In genomic region chr16:88442435-88442810, GRCh38 we compare ENCODE assay signal across 9 cellular contexts. TPM values are rescaled to one million over a fixed set of nuclear protein-coding genes. Genes with fewer than 3 reads are reported as not detected.
DNase-seq lines count a peak whose midpoint lies in the region; ATAC-seq, FAIRE-seq and TF ChIP-seq lines count a peak whose summit lies in the region.
"Had no signal": no experiment of that assay in that cellular context is flagged by ENCODE, and none has a peak within 500 bp of the region (broad histone marks: within the 10 kb centered on the region; RNA-seq: fewer than 3 reads in every experiment).

No MANE protein-coding gene starts in this region.

- CTCF ChIA-PET in K562 (lab: Yijun Ruan, JAX; ENCODE audit: low intra/inter-chr PET ratio), result interaction anchor here (0.6 to 4.9 kb wide), 5 partner anchors 10 to 124 kb away, joined by 3 to 108 read pairs (median 4); no protein-coding TSS in a partner anchor

- H3K36me3 ChIP-seq in K562 (ENCODE audit: control insufficient read depth, insufficient read depth, low read length), result no peaks in the 10 kb centered on the region

- POLR2A ChIA-PET in K562 (lab: Yijun Ruan, JAX), result no interaction called here

- peak overlapping the region in 1 of 2 experiments; percentile 18; a peak in 2 of 4 replicates for H3K9ac ChIP-seq in K562 (ENCODE audit: insufficient read depth in 1 of 2, low read depth in 2 of 2, low read length in 2 of 2)

- peak; percentile 2 for ATAC-seq in stimulated activated naive CD8-positive, alpha-beta T cell treated with anti-CD3 and anti-CD28 coated beads, Interleukin-15, amount 100 ng/mL, for 72 hours
- ATAC-seq in stimulated activated naive CD8-positive, alpha-beta T cell treated with anti-CD3 and anti-CD28 coated beads, Interleukin-15, Interleukin-2, amounts not matched to agents 100 U/mL and 50 U/mL, for 24 hours, result no peak
- ATAC-seq in K562, result peak; percentile 12; the same call in 2 of the 3 replicates

- peaks cover 12% of the 10 kb centered on the region for H3K4me1 Mint-ChIP-seq in stimulated activated naive CD8-positive, alpha-beta T cell treated with anti-CD3 and anti-CD28 coated beads, Interleukin-15, amount 100 ng/mL, for 72 hours

- H3K4me2 ChIP-seq in K562 (ENCODE audit: insufficient read depth, low read length), result no peak overlapping the region

- no peak for TF ChIP-seq POLR2A in K562 (conservative IDR thresholded peaks at IDR 0.05)

- H3K9me3 ChIP-seq in K562 (replicated peaks; ENCODE audit: control insufficient read depth, insufficient read depth, low read depth, low read length), result no peaks in the 10 kb centered on the region

- H3K4me3 ChIP-seq in K562 (no peak overlapping the region), dorsolateral prefrontal cortex (no peak overlapping the region)

- no peak for TF ChIP-seq EP300 in K562 (IDR thresholded peaks at IDR 0.05; ENCODE audit: low read length)

- peaks cover 0 to 89% of the 10 kb centered on the region in 2 experiments; a peak in 3 of 5 replicates for H3K4me1 ChIP-seq in K562 (replicated peaks in 1 of 2; ENCODE audit: control insufficient read depth in 2 of 2, insufficient read depth in 2 of 2, low read length in 2 of 2)

- no peaks in the 10 kb centered on the region for H3K27me3 Mint-ChIP-seq in stimulated activated naive CD8-positive, alpha-beta T cell treated with anti-CD3 and anti-CD28 coated beads, Interleukin-15, amount 100 ng/mL, for 72 hours

- TF ChIP-seq RAD21 in K562 (CRISPR knock-in tag; conservative IDR thresholded peaks at IDR 0.05 in 1 of 2, IDR thresholded peaks at IDR 0.05 in 1 of 2), result no peak

- FAIRE-seq in K562 (lab: Jason Lieb, UNC), result no peak

- H3K4me3 Mint-ChIP-seq in stimulated activated naive CD8-positive, alpha-beta T cell treated with anti-CD3 and anti-CD28 coated beads, Interleukin-15, amount 100 ng/mL, for 72 hours, result no peak overlapping the region
- H3K4me3 Mint-ChIP-seq: CD8-positive, alpha-beta memory T cell had no signal

- H3K9me3 Mint-ChIP-seq in stimulated activated naive CD8-positive, alpha-beta T cell treated with anti-CD3 and anti-CD28 coated beads, Interleukin-15, amount 100 ng/mL, for 72 hours, result no peaks in the 10 kb centered on the region
- H3K9me3 Mint-ChIP-seq: CD8-positive, alpha-beta memory T cell had no signal

- H3K27ac Mint-ChIP-seq in stimulated activated naive CD8-positive, alpha-beta T cell treated with anti-CD3 and anti-CD28 coated beads, Interleukin-15, amount 100 ng/mL, for 72 hours, result no peak overlapping the region
- H3K27ac Mint-ChIP-seq: CD8-positive, alpha-beta memory T cell had no signal

- intact Hi-C loops in K562 (cut with micrococcal nuclease), result no loop called here
- intact Hi-C loops in dorsolateral prefrontal cortex (cut with DNase I), result loop anchor here (2.0 to 10.0 kb wide), 4 partner anchors 84 to 372 kb away; partner anchors contain the start of gene APRT (in 1 of the 2)

- WGBS in K562 (ENCODE audit: insufficient coverage, low coverage, missing lambda C conversion rate), result 42% methylated on average over 9 of the region's 9 CpGs

- DNase-seq in stimulated activated naive CD8-positive, alpha-beta T cell treated with anti-CD3 and anti-CD28 coated beads, Interleukin-15, amount 100 ng/mL, for 72 hours, result no peak
- DNase-seq in stimulated activated naive CD8-positive, alpha-beta T cell treated with anti-CD3 and anti-CD28 coated beads, Interleukin-15, Interleukin-2, amounts not matched to agents 100 U/mL and 50 U/mL, for 24 hours, result no peak
- DNase-seq in NCI-H146 treated with DMSO at 0.1 percent for 48 hours (lab: John Stamatoyannopoulos, UW; ENCODE audit: unreplicated experiment), result peak; percentile 15
- no peak for DNase-seq in K562 (ENCODE audit: extremely low read depth in 1 of 4, low spot score in 3 of 4)
- no peak for DNase-seq in NCI-H2029 (lab: John Stamatoyannopoulos, UW)
- no peak for DNase-seq in dorsolateral prefrontal cortex
- DNase-seq in activated naive CD4-positive, alpha-beta T cell (lab: John Stamatoyannopoulos, UW), result no peak
- DNase-seq: DMS 273 treated with DMSO at 0.1 percent for 48 hours had no signal

- no peaks in the 10 kb centered on the region; the same call in 1 of the 2 replicates for H4K20me1 ChIP-seq in K562 (replicated peaks; ENCODE audit: control insufficient read depth, insufficient read depth, low read length)

- H3K27me3 ChIP-seq in K562 (ENCODE audit: control insufficient read depth in 2 of 2, insufficient read depth in 2 of 2, low read length in 2 of 2) (peaks cover 0 to 24% of the 10 kb centered on the region in 2 experiments; a peak in 2 of 5 replicates), dorsolateral prefrontal cortex (peaks cover 0 to 9% (median 0%) of the 10 kb centered on the region in 45 donors)

- H3K27ac ChIP-seq in K562 (ENCODE audit: extremely low read depth, low read depth, low read length) (no peak overlapping the region), dorsolateral prefrontal cortex (no peak overlapping the region)

- TF ChIP-seq CTCF in K562 (IDR thresholded peaks at IDR 0.05 in 2 of 3, conservative IDR thresholded peaks at IDR 0.05 in 1 of 3; ENCODE audit: insufficient read depth in 2 of 3, low read depth in 1 of 3, low read length in 3 of 3) (no peak), dorsolateral prefrontal cortex (IDR thresholded peaks at IDR 0.05 in 54 of 56, conservative IDR thresholded peaks at IDR 0.05 in 2 of 56; ENCODE audit: low read depth in 1 of 56, partially characterized antibody in 56 of 56) (no peak)

- in situ Hi-C loops in K562 (cut with MboI), result loop anchor here (10.0 kb wide), 1 partner anchor 82 kb away; no protein-coding TSS in a partner anchor

- no TSS peak for BruUV-seq in K562 (replicated peaks; lab: Mats Ljungman, UMichigan)

- H2AFZ ChIP-seq in K562 (ENCODE audit: low read depth, low read length), result no peak overlapping the region

- H3K79me2 ChIP-seq in K562 (ENCODE audit: control insufficient read depth, insufficient read depth, low read length), result no peaks in the 10 kb centered on the region

- H3K9me1 ChIP-seq in K562 (ENCODE audit: control insufficient read depth, insufficient read depth, low read length), result no peaks in the 10 kb centered on the region

TF ChIP-seq in K562, 482 proteins besides CTCF, POLR2A, EP300 and RAD21 (continues in another document):
- TF ChIP-seq CEBPB (tag; IDR thresholded peaks at IDR 0.05) (no peak), ZNF740 (CRISPR knock-in tag; IDR thresholded peaks at IDR 0.05) (peak; percentile 79; the same call in 1 of the 2 replicates), ZNF740 (tag; IDR thresholded peaks at IDR 0.05) (0 out of 4 replicates have a peak, but pooled peaks of 1 of the 2 experiments have one; percentile 35)

RNA-seq across cellular contexts. Expression of gene ZFPM1, which starts 10.7 kb away (rescaled TPM):
- 14.4 and 38.8 TPM in 2 replicates for total RNA-seq in K562 (2011; cell fraction: chromatin; rRNA removed; ENCODE audit: low replicate concordance)
- 25.3 and 27.9 TPM in 2 replicates for total RNA-seq in K562 (2011; cell fraction: nucleolus; rRNA removed)
- 16.8 and 18.9 TPM in 2 replicates for total RNA-seq in K562 (2011; cell fraction: nucleoplasm; rRNA removed)
- total RNA-seq in K562 (2014; rRNA removed) (4.5 and 8.7 TPM in 2 replicates), K562 (2014; rRNA removed; fragmentation: Illumina TruSeq; extraction: Trizol) (0.26 and 0.47 TPM in 2 replicates), K562 (2015; rRNA removed; fragmentation: Illumina TruSeq; extraction: Trizol) (3.2 and 4.5 TPM in 2 replicates), K562 (2021) (32.7 and 35.9 TPM in 2 replicates), dorsolateral prefrontal cortex (10 to 100 TPM in 21 of 120 experiments, 1 to 10 TPM in 99; 4.0 to 14.7 (median 7.2) TPM)
- polyA plus RNA-seq in K562 (2011; rRNA removed) (0.88 and 1.4 TPM in 2 replicates), K562 (2014; fragmentation: Illumina TruSeq; extraction: Trizol) (1.2 and 5.1 TPM in 2 replicates), K562 (2014; fragmentation: Nextera tagmentation; extraction: Ambion mirVana) (under 1 TPM; 0.03 to 0.11 TPM), K562 (2014; rRNA removed) (4.7 and 5.5 TPM in 2 replicates)
- 0.81 and 4.8 TPM in 2 replicates for polyA plus RNA-seq in K562 (2011; cell fraction: cytosol; rRNA removed)
- polyA plus RNA-seq in K562 (2011; cell fraction: nucleus; rRNA removed), result 3.4 and 13.6 TPM in 2 replicates
- 7.9 and 12.2 TPM in 2 replicates for polyA plus RNA-seq in K562 (2012)
- polyA minus RNA-seq in K562 (2011; rRNA and poly(A)+ RNA removed), result 0.30 and 1.1 TPM in 2 replicates
- polyA minus RNA-seq in K562 (2011; cell fraction: cytosol; rRNA and poly(A)+ RNA removed), result 12.3 and 14.7 TPM in 2 replicates
- polyA minus RNA-seq in K562 (2011; cell fraction: nucleus; rRNA and poly(A)+ RNA removed), result 7.7 and 10.1 TPM in 2 replicates

RNA-seq across cellular contexts. Expression of gene ZNF469, which starts 59.7 kb away (rescaled TPM):
- 0.04 and 0.09 TPM in 2 replicates for total RNA-seq in K562 (2011; cell fraction: chromatin; rRNA removed; ENCODE audit: low replicate concordance)
- total RNA-seq in K562 (2011; cell fraction: nucleolus; rRNA removed), result 0.13 and 0.17 TPM in 2 replicates
- under 0.01 and 0.08 TPM in 2 replicates for total RNA-seq in K562 (2011; cell fraction: nucleoplasm; rRNA removed)
- total RNA-seq in K562 (2014; rRNA removed) (under 0.01 TPM in 1 of 2 replicates, not detected in the other), K562 (2014; rRNA removed; fragmentation: Illumina TruSeq; extraction: Trizol) (not detected in 2 replicates), K562 (2015; rRNA removed; fragmentation: Illumina TruSeq; extraction: Trizol) (not detected in 2 replicates), K562 (2021) (0.02 and 0.04 TPM in 2 replicates), dorsolateral prefrontal cortex (10 to 100 TPM in 5 of 120 experiments, 1 to 10 TPM in 115; 2.5 to 11.5 (median 5.7) TPM)
- polyA plus RNA-seq in K562 (2011; rRNA removed) (not detected in 2 replicates), K562 (2014; fragmentation: Illumina TruSeq; extraction: Trizol) (0.01 TPM in 1 of 2 replicates, not detected in the other), K562 (2014; fragmentation: Nextera tagmentation; extraction: Ambion mirVana) (not detected), K562 (2014; rRNA removed) (0.01 TPM in 1 of 2 replicates, not detected in the other)
- under 0.01 and 0.01 TPM in 2 replicates for polyA plus RNA-seq in K562 (2011; cell fraction: cytosol; rRNA removed)
- 0.01 and 0.03 TPM in 2 replicates for polyA plus RNA-seq in K562 (2011; cell fraction: nucleus; rRNA removed)
- 0.01 TPM in 2 replicates for polyA plus RNA-seq in K562 (2012)
- polyA minus RNA-seq in K562 (2011; rRNA and poly(A)+ RNA removed), result under 0.01 and 0.04 TPM in 2 replicates
- polyA minus RNA-seq in K562 (2011; cell fraction: cytosol; rRNA and poly(A)+ RNA removed), result 0.09 and 0.10 TPM in 2 replicates
- under 0.01 and 0.11 TPM in 2 replicates for polyA minus RNA-seq in K562 (2011; cell fraction: nucleus; rRNA and poly(A)+ RNA removed)
